In genomic region chr14:61537567-61538463, GRCh38 we compare ENCODE assay signal across 7 cellular contexts.
A peak's percentile ranks its signal among the peaks of the same experiment; 100 is the strongest.
DNase-seq lines count a peak whose midpoint lies in the region; ATAC-seq and TF ChIP-seq lines count a peak whose summit lies in the region.

No MANE protein-coding gene starts in this region.

- no peaks in the 10 kb centered on the region for H3K27me3 ChIP-seq in hepatocyte

- H3K4me2 ChIP-seq in hepatocyte, result peak overlapping the region; percentile 34

- peak overlapping the region; percentile 72 for H3K27ac ChIP-seq in hepatocyte

- no peaks in the 10 kb centered on the region for H3K9me3 ChIP-seq in hepatocyte (ENCODE audit: low read depth)

- H3K27me3 Mint-ChIP-seq in activated naive CD4-positive, alpha-beta T cell treated with anti-CD3 and anti-CD28 coated beads, Interleukin-2, amount 10 ng/mL, durations not matched to agents 7 days and 5 days, result no peaks in the 10 kb centered on the region

- H2AFZ ChIP-seq in hepatocyte, result peak overlapping the region; percentile 13

- H3K4me1 Mint-ChIP-seq in activated naive CD4-positive, alpha-beta T cell treated with anti-CD3 and anti-CD28 coated beads, Interleukin-2, amount 10 ng/mL, durations not matched to agents 7 days and 5 days, result peaks cover 57% of the 10 kb centered on the region

- H3K9me3 Mint-ChIP-seq in activated naive CD4-positive, alpha-beta T cell treated with anti-CD3 and anti-CD28 coated beads, Interleukin-2, amount 10 ng/mL, durations not matched to agents 7 days and 5 days, result no peaks in the 10 kb centered on the region

- no peak for TF ChIP-seq CTCF in hepatocyte (IDR thresholded peaks at IDR 0.05; ENCODE audit: poor library complexity)

- no peak overlapping the region for H3K4me3 ChIP-seq in hepatocyte

- H3K4me3 Mint-ChIP-seq in activated naive CD4-positive, alpha-beta T cell treated with anti-CD3 and anti-CD28 coated beads, Interleukin-2, amount 10 ng/mL, durations not matched to agents 7 days and 5 days, result no peak overlapping the region

- H3K36me3 ChIP-seq in hepatocyte (replicated peaks; ENCODE audit: insufficient read depth, low read depth), result no peaks in the 10 kb centered on the region

- ATAC-seq in GM21529 (IDR thresholded peaks at IDR 0.05; ENCODE audit: unreplicated experiment) (peak; percentile 83), GM19452 (IDR thresholded peaks at IDR 0.05; ENCODE audit: unreplicated experiment) (no peak)

- peaks cover 86% of the 10 kb centered on the region for H3K36me3 Mint-ChIP-seq in activated naive CD4-positive, alpha-beta T cell treated with anti-CD3 and anti-CD28 coated beads, Interleukin-2, amount 10 ng/mL, durations not matched to agents 7 days and 5 days

- H3K4me1 ChIP-seq in hepatocyte (ENCODE audit: insufficient read depth), result peaks cover 25% of the 10 kb centered on the region

- 23% methylated on average over 8 of the region's 8 CpGs for WGBS in hepatocyte (ENCODE audit: low lambda C conversion rate, missing lambda C conversion rate)

- H3K27ac Mint-ChIP-seq in activated naive CD4-positive, alpha-beta T cell treated with anti-CD3 and anti-CD28 coated beads, Interleukin-2, amount 10 ng/mL, durations not matched to agents 7 days and 5 days, result peak overlapping the region; percentile 9

- CTCF ChIA-PET in activated naive CD4-positive, alpha-beta T cell treated with anti-CD3 and anti-CD28 coated beads, Interleukin-2, amount 10 ng/mL, durations not matched to agents 7 days and 5 days (lab: Charles Lee), result interaction anchor here (0.6 to 1.0 kb wide), 2 partner anchors 204 to 253 kb away, joined by 3 read pairs; no protein-coding TSS in a partner anchor

- DNase-seq in NCI-H2107 treated with DMSO at 0.1 percent for 48 hours (lab: John Stamatoyannopoulos, UW; ENCODE audit: unreplicated experiment) (peak; percentile 95), hepatocyte (ENCODE audit: low spot score) (peak; percentile 92), NOMO-1 treated with dmso at 0.1 percent for 144 hours (lab: John Stamatoyannopoulos, UW; ENCODE audit: unreplicated experiment) (no peak)
- DNase-seq in activated naive CD4-positive, alpha-beta T cell treated with anti-CD3 and anti-CD28 coated beads, Interleukin-2, amount 10 ng/mL, durations not matched to agents 7 days and 5 days, result no peak
- DNase-seq in stimulated activated CD4-positive, alpha-beta T cell treated with anti-CD3 and anti-CD28 coated beads, Interleukin-1b, Interleukin-23, amount 100 ng/mL, for 48 hours, result peak; percentile 66

- no peaks in the 10 kb centered on the region for H3K79me2 ChIP-seq in hepatocyte

- H4K20me1 ChIP-seq in hepatocyte (ENCODE audit: insufficient read depth, poor library complexity, severe bottlenecking), result no peaks in the 10 kb centered on the region

- H3K9me2 ChIP-seq in hepatocyte (replicated peaks; ENCODE audit: insufficient read depth), result no peaks in the 10 kb centered on the region

Comparison
In these comparisons a context has a peak if more than half of its experiments do, and no peak if none do; other contexts are left out.
1. DNase-seq: peak in NCI-H2107 treated with DMSO at 0.1 percent for 48 hours (single experiment), hepatocyte (single experiment) and stimulated activated CD4-positive, alpha-beta T cell treated with anti-CD3 and anti-CD28 coated beads, Interleukin-1b, Interleukin-23, amount 100 ng/mL, for 48 hours (single experiment); none in activated naive CD4-positive, alpha-beta T cell treated with anti-CD3 and anti-CD28 coated beads, Interleukin-2, amount 10 ng/mL, durations not matched to agents 7 days and 5 days (single experiment) and NOMO-1 treated with dmso at 0.1 percent for 144 hours (single experiment).